8 cellular contexts compared by ENCODE assay signal in the genomic region with DNA sequence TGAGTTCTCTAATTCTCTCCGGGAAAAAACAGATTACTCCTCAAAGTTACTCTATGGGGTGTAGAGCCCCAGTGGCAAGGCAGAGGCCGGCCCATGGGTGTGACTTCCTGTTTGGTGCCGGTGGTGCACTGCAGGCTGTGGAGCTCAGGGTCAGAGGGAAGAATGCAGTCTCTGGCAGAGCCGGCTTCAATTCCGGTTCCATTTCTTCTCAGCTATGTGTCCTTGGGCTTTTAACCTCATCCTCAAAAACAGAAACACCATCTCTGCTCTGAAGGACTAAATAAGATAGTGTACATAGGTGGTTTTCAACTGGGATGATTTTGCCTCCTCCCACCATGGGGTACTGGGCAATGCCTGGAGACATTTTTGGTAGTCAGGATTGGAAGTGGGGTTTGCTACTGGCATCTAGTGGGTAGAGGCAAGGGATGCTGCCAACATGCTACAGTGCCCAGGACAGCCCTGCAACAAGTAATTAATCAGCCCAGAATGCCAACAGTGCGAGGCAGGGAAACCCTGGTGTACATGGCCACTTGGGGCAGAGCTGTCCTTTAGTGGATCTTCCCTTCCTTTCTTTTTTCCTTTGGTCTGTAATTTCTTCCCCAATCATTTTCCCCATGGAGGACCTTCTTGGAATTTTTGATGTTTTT.
A peak's percentile ranks its signal among the peaks of the same experiment; 100 is the strongest.
DNase-seq lines count a peak whose midpoint lies in the region; ATAC-seq and TF ChIP-seq lines count a peak whose summit lies in the region.

No MANE protein-coding gene starts in this region.

- no peak overlapping the region for H4K91ac ChIP-seq in neuronal stem cell (ENCODE audit: low read depth, low read length, poor library complexity)

- H4K8ac ChIP-seq in neuronal stem cell (ENCODE audit: low read depth, low read length), result no peak overlapping the region

- H3K23ac ChIP-seq in neuronal stem cell (ENCODE audit: low read depth, low read length, poor library complexity), result no peak overlapping the region

- no peak for DNase-seq in GM12864 (ENCODE audit: low read depth)
- DNase-seq in lower lobe of right lung, result peak; percentile 65
- DNase-seq in neuronal stem cell (ENCODE audit: low spot score), result no peak
- DNase-seq in amniotic stem cell (lab: John Stamatoyannopoulos, UW), result no peak
- no peak for DNase-seq in SW 1271 (lab: John Stamatoyannopoulos, UW)

- H2BK5ac ChIP-seq in neuronal stem cell (ENCODE audit: low read length), result no peak overlapping the region

- peaks cover 5% of the 10 kb centered on the region for H3K4me1 ChIP-seq in lower lobe of right lung
- no peaks in the 10 kb centered on the region for H3K4me1 ChIP-seq in neuronal stem cell (ENCODE audit: control insufficient read depth in 2 of 2, insufficient read depth in 1 of 2, low read depth in 1 of 2, low read length in 2 of 2)

- H2AFZ ChIP-seq in neuronal stem cell (ENCODE audit: low read length), result no peak overlapping the region

- peak; percentile 83 for ATAC-seq in HG02642 (IDR thresholded peaks at IDR 0.05; ENCODE audit: poor library complexity, unreplicated experiment)
- peak; percentile 48 to 70 for ATAC-seq in activated CD4-positive, CD25-positive, alpha-beta regulatory T cell treated with anti-CD3 and anti-CD28 coated beads, Interleukin-2, amount 50 U/mL, for 24 hours
- peak; percentile 61 to 83 for ATAC-seq in lower lobe of right lung
- no peak for ATAC-seq in GM18858 (IDR thresholded peaks at IDR 0.05; ENCODE audit: unreplicated experiment)

- no peak overlapping the region for H3K4me2 ChIP-seq in neuronal stem cell (ENCODE audit: insufficient read depth, low read length, poor library complexity, severe bottlenecking)

- no peaks in the 10 kb centered on the region for H3K36me3 ChIP-seq in lower lobe of right lung
- H3K36me3 ChIP-seq in neuronal stem cell (replicated peaks in 1 of 2; ENCODE audit: control insufficient read depth in 2 of 2, insufficient read depth in 2 of 2, low read length in 2 of 2), result no peaks in the 10 kb centered on the region

- no peak overlapping the region for H2BK15ac ChIP-seq in neuronal stem cell (ENCODE audit: low read length)

- H2BK120ac ChIP-seq in neuronal stem cell (ENCODE audit: low read depth, low read length), result no peak overlapping the region

- no peak overlapping the region for H2BK12ac ChIP-seq in neuronal stem cell (ENCODE audit: low read length)

- H3K4me3 ChIP-seq in GM12864 (ENCODE audit: low read depth, low read length), result no peak overlapping the region
- no peak overlapping the region for H3K4me3 ChIP-seq in lower lobe of right lung
- H3K4me3 ChIP-seq in neuronal stem cell (ENCODE audit: low read length in 2 of 2), result no peak overlapping the region

- TF ChIP-seq CTCF in GM12864 (IDR thresholded peaks at IDR 0.05; ENCODE audit: low read depth, low read length, missing control alignments) (peak; percentile 9), lower lobe of right lung (IDR thresholded peaks at IDR 0.05) (no peak)

- no peak overlapping the region for H3K9ac ChIP-seq in neuronal stem cell (ENCODE audit: low read depth, low read length, poor library complexity)

- no peaks in the 10 kb centered on the region for H3K27me3 ChIP-seq in lower lobe of right lung (ENCODE audit: low read depth)
- no peaks in the 10 kb centered on the region for H3K27me3 ChIP-seq in neuronal stem cell (ENCODE audit: control insufficient read depth in 3 of 3, insufficient read depth in 3 of 3, low read depth in 1 of 3, low read length in 3 of 3)

- intact Hi-C loops in lower lobe of right lung (cut with DNase I), result no loop called here

- H3K79me1 ChIP-seq in neuronal stem cell (ENCODE audit: low read depth, low read length), result no peaks in the 10 kb centered on the region

- H2AK5ac ChIP-seq in neuronal stem cell (ENCODE audit: low read depth, low read length), result no peak overlapping the region

- H3K9me3 ChIP-seq in lower lobe of right lung, result no peaks in the 10 kb centered on the region
- H3K9me3 ChIP-seq in neuronal stem cell (replicated peaks in 1 of 2; ENCODE audit: control insufficient read depth in 2 of 2, insufficient read depth in 1 of 2, low read depth in 1 of 2, low read length in 2 of 2), result no peaks in the 10 kb centered on the region

- no peak overlapping the region for H3K18ac ChIP-seq in neuronal stem cell (ENCODE audit: low read length)

- WGBS in neuronal stem cell (ENCODE audit: extremely low coverage in 2 of 2, insufficient read length in 2 of 2, insufficient replicate concordance in 1 of 2), 2 donors, result no CpG with 5 or more reads among the region's 6 CpGs

- H3K27ac ChIP-seq in lower lobe of right lung, result no peak overlapping the region
- no peak overlapping the region for H3K27ac ChIP-seq in neuronal stem cell (replicated peaks; ENCODE audit: low read length)

- no peak overlapping the region for H3K14ac ChIP-seq in neuronal stem cell (ENCODE audit: low read length)

- no peak overlapping the region for H3K4ac ChIP-seq in neuronal stem cell (ENCODE audit: low read length)
